ENCODE assay signal across 1 cellular context in the genomic region with DNA sequence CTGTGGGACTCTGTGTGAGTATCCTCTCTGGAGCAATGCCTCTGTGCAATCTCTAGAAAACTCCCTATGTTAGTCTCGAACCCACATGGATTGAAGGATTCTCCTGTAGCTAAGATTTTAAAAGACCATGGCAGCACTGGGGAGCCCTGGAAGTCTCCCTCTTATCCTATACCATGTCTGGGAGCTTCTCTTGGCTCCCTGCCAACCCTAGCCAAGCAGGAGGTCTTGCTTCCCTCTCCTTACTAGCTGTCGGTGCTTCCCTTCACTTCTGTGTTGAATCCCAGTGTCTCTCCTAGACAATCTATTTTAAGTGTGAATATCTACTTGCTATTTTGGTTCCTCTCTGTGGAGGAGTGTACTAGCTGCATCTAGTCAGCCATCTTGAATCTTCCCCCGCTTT.
TF ChIP-seq lines count a peak whose summit lies in the region.

No MANE protein-coding gene starts in this region.

TF ChIP-seq in SK-N-SH treated with all-trans-retinoic acid at 6 μM for 48 hours, 23 proteins besides CTCF, POLR2A, EP300 and RAD21 (continued from another document):
- no peak for TF ChIP-seq ZNF565 (CRISPR knock-in tag; conservative IDR thresholded peaks at IDR 0.05; ENCODE audit: low read depth)
- TF ChIP-seq ZFP30 (CRISPR knock-in tag; IDR thresholded peaks at IDR 0.05): no peak
- no peak for TF ChIP-seq CSRNP3 (CRISPR knock-in tag; IDR thresholded peaks at IDR 0.05)
- TF ChIP-seq BACH2 (CRISPR knock-in tag; IDR thresholded peaks at IDR 0.05; ENCODE audit: borderline replicate concordance): no peak
